In the genomic region with DNA sequence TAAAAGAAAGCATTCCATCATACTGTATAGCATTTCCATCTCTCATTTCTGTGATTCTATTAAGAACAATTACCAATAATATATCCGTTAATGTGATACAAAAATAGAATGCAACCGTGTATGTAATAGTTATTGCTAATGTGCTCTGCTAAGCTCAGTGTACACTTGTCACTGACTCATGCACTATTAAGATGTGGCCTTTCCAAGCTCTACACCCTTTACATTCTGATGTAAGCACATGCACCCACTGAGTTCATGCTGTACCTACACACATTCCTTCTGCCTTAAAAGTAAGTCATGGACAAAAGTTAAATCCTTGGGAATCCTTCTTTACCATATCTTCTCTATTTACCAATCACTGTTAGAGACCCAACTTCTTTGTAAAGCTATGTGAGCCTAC, we compare ENCODE assay signal across 22 cellular contexts.
DNase-seq lines count a peak whose midpoint lies in the region; ATAC-seq, FAIRE-seq and TF ChIP-seq lines count a peak whose summit lies in the region.
"Had no signal": no experiment of that assay in that cellular context is flagged by ENCODE, and none has a peak within 500 bp of the region (broad histone marks: within the 10 kb centered on the region; RNA-seq: fewer than 3 reads in every experiment).

No MANE protein-coding gene starts in this region.

- no peak overlapping the region for H2AFZ ChIP-seq in PC-3 (ENCODE audit: low read length)
- H2AFZ ChIP-seq: GM23248 had no signal

- POLR2A ChIA-PET in PC-3 (lab: Charles Lee; ENCODE audit: unreplicated experiment), result interaction anchor here (0.6 kb wide), 1 partner anchor 111 kb away, joined by 8 read pairs; no protein-coding TSS in a partner anchor

- H3K27me3 ChIP-seq in PC-3 (ENCODE audit: low read length) (no peaks in the 10 kb centered on the region), bronchial epithelial cell (ENCODE audit: control insufficient read depth, insufficient read depth, low read length) (no peaks in the 10 kb centered on the region), foreskin keratinocyte (peaks cover 7% of the 10 kb centered on the region)
- H3K27me3 ChIP-seq: BLaER1 had no signal

- DNase-seq in PC-3 (no peak), bronchial epithelial cell (ENCODE audit: low read depth) (peak; percentile 48), foreskin keratinocyte (peak in 1 of 2 donors; percentile 20), HK-2 (ENCODE audit: unreplicated experiment) (no peak), dermis blood vessel endothelial cell (no peak)
- no peak for DNase-seq in activated CD8-positive, alpha-beta memory T cell treated with anti-CD3 and anti-CD28 coated beads, Interleukin-2, amount 10 ng/mL, durations not matched to agents 7 days and 5 days
- DNase-seq: Caco-2; CD4-positive, CD25-positive, alpha-beta regulatory T cell; CD8-positive, alpha-beta T cell; DMS153; DND-41; GM23248; H7; HCEC 1CT had no signal

- H3K9me3 ChIP-seq in PC-3 (ENCODE audit: low read length), result no peaks in the 10 kb centered on the region
- H3K9me3 ChIP-seq: BLaER1, Caco-2 had no signal

- intact Hi-C loops in PC-3 (cut with micrococcal nuclease), result loop anchor here (10.0 kb wide), 1 partner anchor 596 kb away; no protein-coding TSS in a partner anchor

- H3K4me1 ChIP-seq in PC-3 (ENCODE audit: insufficient read depth, low read length), result no peaks in the 10 kb centered on the region
- H3K4me1 ChIP-seq in foreskin keratinocyte, result no peaks in the 10 kb centered on the region
- H3K4me1 ChIP-seq: Caco-2 had no signal

- no peak overlapping the region for H3K27ac ChIP-seq in PC-3 (ENCODE audit: low read length)
- no peak overlapping the region for H3K27ac ChIP-seq in foreskin keratinocyte
- H3K27ac ChIP-seq: 22Rv1, BLaER1, C4-2B, GM23248 had no signal

- TF ChIP-seq CTCF in PC-3 (conservative IDR thresholded peaks at IDR 0.05; ENCODE audit: low read depth, low read length) (no peak), bronchial epithelial cell (IDR thresholded peaks at IDR 0.05; ENCODE audit: insufficient read depth, low read length, severe bottlenecking) (no peak), foreskin keratinocyte (conservative IDR thresholded peaks at IDR 0.05) (no peak)

- CTCF ChIA-PET in PC-3 (lab: Charles Lee), result no interaction called here
- CTCF ChIA-PET in activated CD8-positive, alpha-beta memory T cell treated with anti-CD3 and anti-CD28 coated beads, Interleukin-2, amount 10 ng/mL, durations not matched to agents 7 days and 5 days (lab: Charles Lee), result interaction anchor here (1.3 kb wide), 1 partner anchor 8 kb away, joined by 3 read pairs; no protein-coding TSS in a partner anchor

- H4K20me1 ChIP-seq in PC-3 (ENCODE audit: low read length), result no peaks in the 10 kb centered on the region
- H4K20me1 ChIP-seq: BLaER1 had no signal

- H3K9ac ChIP-seq in PC-3 (ENCODE audit: low read length), result no peak overlapping the region
- H3K9ac ChIP-seq: BLaER1, GM23248 had no signal

- H3K4me3 Mint-ChIP-seq in activated CD8-positive, alpha-beta memory T cell treated with anti-CD3 and anti-CD28 coated beads, Interleukin-2, amount 10 ng/mL, durations not matched to agents 7 days and 5 days, result no peak overlapping the region
- H3K4me3 Mint-ChIP-seq: B cell; CD4-positive, CD25-positive, alpha-beta regulatory T cell; CD8-positive, alpha-beta T cell had no signal

- H3K9me2 ChIP-seq in PC-3 (replicated peaks; ENCODE audit: low read length), result no peaks in the 10 kb centered on the region

- ATAC-seq in PC-3 (peak; percentile 46; the same call in 1 of the 2 replicates), foreskin keratinocyte (peak; percentile 48)
- no peak for ATAC-seq in activated CD8-positive, alpha-beta memory T cell treated with anti-CD3 and anti-CD28 coated beads, Interleukin-2, amount 10 ng/mL, durations not matched to agents 7 days and 5 days
- ATAC-seq: CD8-positive, alpha-beta T cell had no signal

- H3K79me2 ChIP-seq in PC-3 (ENCODE audit: low read length), result no peaks in the 10 kb centered on the region

- no peak overlapping the region for H3K27ac Mint-ChIP-seq in activated CD8-positive, alpha-beta memory T cell treated with anti-CD3 and anti-CD28 coated beads, Interleukin-2, amount 10 ng/mL, durations not matched to agents 7 days and 5 days
- H3K27ac Mint-ChIP-seq: B cell; CD4-positive, CD25-positive, alpha-beta regulatory T cell; CD8-positive, alpha-beta T cell had no signal

- no peaks in the 10 kb centered on the region for H3K36me3 Mint-ChIP-seq in activated CD8-positive, alpha-beta memory T cell treated with anti-CD3 and anti-CD28 coated beads, Interleukin-2, amount 10 ng/mL, durations not matched to agents 7 days and 5 days
- H3K36me3 Mint-ChIP-seq: CD4-positive, CD25-positive, alpha-beta regulatory T cell; CD8-positive, alpha-beta T cell had no signal

- H3K4me2 ChIP-seq in PC-3 (ENCODE audit: low read length), result no peak overlapping the region
- H3K4me2 ChIP-seq: BLaER1 had no signal

- H3F3A ChIP-seq in PC-3 (ENCODE audit: low read length, unreplicated experiment), result no peaks in the 10 kb centered on the region

- no TSS peak for BruUV-seq in PC-3 (replicated peaks; lab: Mats Ljungman, UMichigan)

- H3K4me1 Mint-ChIP-seq in activated CD8-positive, alpha-beta memory T cell treated with anti-CD3 and anti-CD28 coated beads, Interleukin-2, amount 10 ng/mL, durations not matched to agents 7 days and 5 days, result no peaks in the 10 kb centered on the region
- H3K4me1 Mint-ChIP-seq: B cell; CD4-positive, CD25-positive, alpha-beta regulatory T cell had no signal

- H3K4me3 ChIP-seq in PC-3 (ENCODE audit: low read length), result no peak overlapping the region
- H3K4me3 ChIP-seq in bronchial epithelial cell (ENCODE audit: low read depth, low read length), result no peak overlapping the region
- H3K4me3 ChIP-seq: BLaER1, GM23248 had no signal

- FAIRE-seq in bronchial epithelial cell (lab: Jason Lieb, UNC), result no peak
- FAIRE-seq: A204.1, G401.6, GM12892, H1 had no signal

- no peaks in the 10 kb centered on the region for H3K36me3 ChIP-seq in PC-3 (ENCODE audit: low read depth, low read length)
- H3K36me3 ChIP-seq in bronchial epithelial cell (ENCODE audit: control insufficient read depth, insufficient read depth, low read length), result no peaks in the 10 kb centered on the region
- H3K36me3 ChIP-seq: BLaER1 had no signal

- no peaks in the 10 kb centered on the region for H3K9me3 Mint-ChIP-seq in activated CD8-positive, alpha-beta memory T cell treated with anti-CD3 and anti-CD28 coated beads, Interleukin-2, amount 10 ng/mL, durations not matched to agents 7 days and 5 days (ENCODE audit: low read depth)
- H3K9me3 Mint-ChIP-seq: CD8-positive, alpha-beta T cell had no signal

- peaks cover 23% of the 10 kb centered on the region for H3K27me3 Mint-ChIP-seq in activated CD8-positive, alpha-beta memory T cell treated with anti-CD3 and anti-CD28 coated beads, Interleukin-2, amount 10 ng/mL, durations not matched to agents 7 days and 5 days
